In genomic region chr11:76062733-76063132, GRCh38 we compare ENCODE assay signal across 14 cellular contexts.
A peak's percentile ranks its signal among the peaks of the same experiment; 100 is the strongest.
DNase-seq lines count a peak whose midpoint lies in the region; ATAC-seq and TF ChIP-seq lines count a peak whose summit lies in the region.
"Had no signal": no experiment of that assay in that cellular context is flagged by ENCODE, and none has a peak within 500 bp of the region (broad histone marks: within the 10 kb centered on the region; RNA-seq: fewer than 3 reads in every experiment).

No MANE protein-coding gene starts in this region.

- no peak overlapping the region for H3K4me3 Mint-ChIP-seq in activated CD8-positive, alpha-beta T cell treated with anti-CD3 and anti-CD28 coated beads, Interleukin-2, amount 10 ng/mL, durations not matched to agents 7 days and 5 days
- H3K4me3 Mint-ChIP-seq in activated T-cell treated with anti-CD3 and anti-CD28 coated beads, Interleukin-2, amount 50 U/mL, for 24 hours = no peak overlapping the region
- H3K4me3 Mint-ChIP-seq: CD14-positive monocyte; memory B cell; stimulated activated naive CD8-positive, alpha-beta T cell treated with anti-CD3 and anti-CD28 coated beads, Interleukin-15, amount 100 ng/mL, for 72 hours had no signal

- CTCF ChIA-PET in activated CD8-positive, alpha-beta T cell treated with anti-CD3 and anti-CD28 coated beads, Interleukin-2, amount 10 ng/mL, durations not matched to agents 7 days and 5 days (lab: Charles Lee) = no interaction called here

- no peak for TF ChIP-seq CTCF in GM20000 (IDR thresholded peaks at IDR 0.05; ENCODE audit: extremely low read depth, missing control alignments)

- H3K27me3 Mint-ChIP-seq in activated CD8-positive, alpha-beta T cell treated with anti-CD3 and anti-CD28 coated beads, Interleukin-2, amount 10 ng/mL, durations not matched to agents 7 days and 5 days (ENCODE audit: low read depth) = no peaks in the 10 kb centered on the region
- H3K27me3 Mint-ChIP-seq in activated T-cell treated with anti-CD3 and anti-CD28 coated beads, Interleukin-2, amount 50 U/mL, for 24 hours = no peaks in the 10 kb centered on the region
- H3K27me3 Mint-ChIP-seq: memory B cell; stimulated activated naive CD8-positive, alpha-beta T cell treated with anti-CD3 and anti-CD28 coated beads, Interleukin-15, amount 100 ng/mL, for 72 hours had no signal

- peak; percentile 74 for DNase-seq in GM20000 (ENCODE audit: low spot score)
- DNase-seq in activated CD8-positive, alpha-beta T cell treated with anti-CD3 and anti-CD28 coated beads, Interleukin-2, amount 10 ng/mL, durations not matched to agents 7 days and 5 days = no peak
- no peak for DNase-seq in NCI-H2171 treated with DMSO at 0.1 percent for 48 hours (lab: John Stamatoyannopoulos, UW)
- no peak for DNase-seq in RPMI8226
- DNase-seq in activated T-cell treated with anti-CD3 and anti-CD28 coated beads, Interleukin-2, amount 50 U/mL, for 24 hours = no peak
- DNase-seq: activated CD4-positive, CD25-positive, alpha-beta regulatory T cell treated with anti-CD3 and anti-CD28 coated beads, Interleukin-2, amount 50 U/mL, for 72 hours; NCI-H1105; NCI-H82; stimulated activated naive CD8-positive, alpha-beta T cell treated with anti-CD3 and anti-CD28 coated beads, Interleukin-15, amount 100 ng/mL, for 72 hours had no signal

- no peak overlapping the region for H3K27ac Mint-ChIP-seq in activated CD8-positive, alpha-beta T cell treated with anti-CD3 and anti-CD28 coated beads, Interleukin-2, amount 10 ng/mL, durations not matched to agents 7 days and 5 days
- H3K27ac Mint-ChIP-seq in activated T-cell treated with anti-CD3 and anti-CD28 coated beads, Interleukin-2, amount 50 U/mL, for 24 hours = no peak overlapping the region
- H3K27ac Mint-ChIP-seq: CD14-positive monocyte, memory B cell had no signal

- H3K4me1 Mint-ChIP-seq in activated CD8-positive, alpha-beta T cell treated with anti-CD3 and anti-CD28 coated beads, Interleukin-2, amount 10 ng/mL, durations not matched to agents 7 days and 5 days (ENCODE audit: low read depth) = no peaks in the 10 kb centered on the region
- no peaks in the 10 kb centered on the region for H3K4me1 Mint-ChIP-seq in activated T-cell treated with anti-CD3 and anti-CD28 coated beads, Interleukin-2, amount 50 U/mL, for 24 hours (ENCODE audit: low read depth)
- H3K4me1 Mint-ChIP-seq: CD14-positive monocyte; stimulated activated naive CD8-positive, alpha-beta T cell treated with anti-CD3 and anti-CD28 coated beads, Interleukin-15, amount 100 ng/mL, for 72 hours had no signal

- peaks cover 10% of the 10 kb centered on the region for H3K36me3 Mint-ChIP-seq in activated CD8-positive, alpha-beta T cell treated with anti-CD3 and anti-CD28 coated beads, Interleukin-2, amount 10 ng/mL, durations not matched to agents 7 days and 5 days (ENCODE audit: low read depth)
- peaks cover 42% of the 10 kb centered on the region for H3K36me3 Mint-ChIP-seq in activated T-cell treated with anti-CD3 and anti-CD28 coated beads, Interleukin-2, amount 50 U/mL, for 24 hours (ENCODE audit: low read depth)

- ATAC-seq in GM18519 (IDR thresholded peaks at IDR 0.05; ENCODE audit: low FRiP score, unreplicated experiment) (peak; percentile 99), HG02870 (IDR thresholded peaks at IDR 0.05; ENCODE audit: unreplicated experiment) (peak; percentile 99), HG03565 (IDR thresholded peaks at IDR 0.05; ENCODE audit: unreplicated experiment) (peak; percentile 98)
- ATAC-seq in activated CD8-positive, alpha-beta T cell treated with anti-CD3 and anti-CD28 coated beads, Interleukin-2, amount 10 ng/mL, durations not matched to agents 7 days and 5 days = no peak
- ATAC-seq: stimulated activated naive CD8-positive, alpha-beta T cell treated with anti-CD3 and anti-CD28 coated beads, Interleukin-15, amount 100 ng/mL, for 72 hours had no signal

- POLR2A ChIA-PET in activated CD8-positive, alpha-beta T cell treated with anti-CD3 and anti-CD28 coated beads, Interleukin-2, amount 10 ng/mL, durations not matched to agents 7 days and 5 days (lab: Charles Lee) = interaction anchor here (1.5 kb wide), 1 partner anchor 10 kb away, joined by 4 read pairs; no protein-coding TSS in a partner anchor

- no peaks in the 10 kb centered on the region for H3K9me3 Mint-ChIP-seq in activated CD8-positive, alpha-beta T cell treated with anti-CD3 and anti-CD28 coated beads, Interleukin-2, amount 10 ng/mL, durations not matched to agents 7 days and 5 days (ENCODE audit: insufficient read depth)
- no peaks in the 10 kb centered on the region for H3K9me3 Mint-ChIP-seq in activated T-cell treated with anti-CD3 and anti-CD28 coated beads, Interleukin-2, amount 50 U/mL, for 24 hours
- H3K9me3 Mint-ChIP-seq: CD14-positive monocyte; memory B cell; stimulated activated naive CD8-positive, alpha-beta T cell treated with anti-CD3 and anti-CD28 coated beads, Interleukin-15, amount 100 ng/mL, for 72 hours had no signal
